ENCODE assay signal across 15 cellular contexts in genomic region chr10:121570316-121570715, GRCh38. TPM values are rescaled to one million over a fixed set of nuclear protein-coding genes. Genes with fewer than 3 reads are reported as not detected.
DNase-seq lines count a peak whose midpoint lies in the region; ATAC-seq, FAIRE-seq and TF ChIP-seq lines count a peak whose summit lies in the region.
"Had no signal": no experiment of that assay in that cellular context is flagged by ENCODE, and none has a peak within 500 bp of the region (broad histone marks: within the 10 kb centered on the region; RNA-seq: fewer than 3 reads in every experiment).

No MANE protein-coding gene starts in this region.

- no peak overlapping the region for H3K23ac ChIP-seq in trophoblast cell (ENCODE audit: low read length)

- H3K79me2 ChIP-seq in GM23338 (replicated peaks; ENCODE audit: insufficient read depth) (peaks cover 100% of the 10 kb centered on the region), HepG2 (ENCODE audit: insufficient read depth, low read length) (no peaks in the 10 kb centered on the region), trophoblast cell (ENCODE audit: control insufficient read depth, insufficient read depth, low read length, poor library complexity) (peaks cover 9% of the 10 kb centered on the region)

- H3K4me2 ChIP-seq in GM23338 (peak overlapping the region; percentile 53), HepG2 (ENCODE audit: low read depth, low read length) (peak overlapping the region; percentile 10), trophoblast cell (ENCODE audit: low read length) (no peak overlapping the region)

- peak overlapping the region; percentile 55 for H2AK5ac ChIP-seq in trophoblast cell (ENCODE audit: low read length)

- FAIRE-seq in HepG2 (lab: Jason Lieb, UNC): no peak

- ATAC-seq in GM23338: peak; percentile 6; the same call in 1 of the 3 replicates
- ATAC-seq in HepG2: peak; percentile 80
- ATAC-seq in HG03520 (IDR thresholded peaks at IDR 0.05; ENCODE audit: unreplicated experiment): no peak
- ATAC-seq: SK-N-SH treated with all-trans-retinoic acid at 6 μM for 48 hours had no signal

- peaks cover 83% of the 10 kb centered on the region for H3K4me1 Mint-ChIP-seq in GM23338
- H3K4me1 Mint-ChIP-seq: CD4-positive, CD25-positive, alpha-beta regulatory T cell had no signal

- peaks cover 16% of the 10 kb centered on the region for H3K36me3 Mint-ChIP-seq in GM23338 (ENCODE audit: low read depth)
- H3K36me3 Mint-ChIP-seq: CD4-positive, CD25-positive, alpha-beta regulatory T cell had no signal

- H4K91ac ChIP-seq in trophoblast cell (ENCODE audit: low read depth, low read length): no peak overlapping the region

- H3K4me3 ChIP-seq in GM23338: no peak overlapping the region
- H3K4me3 ChIP-seq in HepG2 (replicated peaks in 1 of 3; ENCODE audit: insufficient read depth in 1 of 3, low read depth in 2 of 3, low read length in 3 of 3): no peak overlapping the region
- no peak overlapping the region for H3K4me3 ChIP-seq in trophoblast cell (ENCODE audit: low read depth, low read length)
- no peak overlapping the region for H3K4me3 ChIP-seq in colonic mucosa

- intact Hi-C loops in HepG2 (cut with micrococcal nuclease; ENCODE audit: unreplicated experiment): no loop called here
- intact Hi-C loops in colonic mucosa (cut with DNase I): no loop called here

- no peak for TF ChIP-seq RAD21 in HepG2 (CRISPR knock-in tag; IDR thresholded peaks at IDR 0.05)

- BruUV-seq in HepG2 (replicated peaks; lab: Mats Ljungman, UMichigan): no TSS peak

- DNase-seq in GM23338 (ENCODE audit: low spot score) (no peak), caudate nucleus (lab: John Stamatoyannopoulos, UW) (no peak), HepG2 (ENCODE audit: low spot score) (peak; percentile 13), trophoblast cell (no peak), NCI-H226 (no peak), colonic mucosa (no peak)
- DNase-seq in stimulated activated naive CD4-positive, alpha-beta T cell treated with Interleukin-2 at 50 U/mL for 16 hours (lab: John Stamatoyannopoulos, UW): no peak
- DNase-seq: CD4-positive, CD25-positive, alpha-beta regulatory T cell; NCI-H1930; NCI-H446 treated with DMSO at 0.1 percent for 48 hours; NK-92 treated with Interleukin-12 subunit alpha and Interleukin-12 subunit beta, amount 100 ng/mL, for 24 hours; SHP77 treated with DMSO at 0.1 percent for 48 hours had no signal

- peak overlapping the region; percentile 63; the same call in 1 of the 2 replicates for H3K27ac ChIP-seq in GM23338 (ENCODE audit: low read depth)
- peak overlapping the region; percentile 60 for H3K27ac ChIP-seq in caudate nucleus (ENCODE audit: low read depth, low read length)
- no peak overlapping the region for H3K27ac ChIP-seq in HepG2 (ENCODE audit: extremely low read length, insufficient read depth, low read length)
- H3K27ac ChIP-seq in trophoblast cell (ENCODE audit: low read depth, low read length): no peak overlapping the region
- no peak overlapping the region for H3K27ac ChIP-seq in colonic mucosa

- CTCF ChIA-PET in HepG2 (lab: Yijun Ruan, JAX; ENCODE audit: low intra/inter-chr PET ratio, low total read pairs): no interaction called here

- no peak overlapping the region for H2BK12ac ChIP-seq in trophoblast cell (ENCODE audit: low read length)

- H3K27ac Mint-ChIP-seq in GM23338: no peak overlapping the region; the same call in 1 of the 2 replicates
- H3K27ac Mint-ChIP-seq: CD4-positive, CD25-positive, alpha-beta regulatory T cell had no signal

- TF ChIP-seq CTCF in GM23338 (conservative IDR thresholded peaks at IDR 0.05; ENCODE audit: low read depth in 2 of 2) (no peak), HepG2 (CRISPR knock-in tag; IDR thresholded peaks at IDR 0.05) (no peak), colonic mucosa (IDR thresholded peaks at IDR 0.05) (no peak)

- 31% methylated on average over 3 of the region's 5 CpGs for WGBS in HepG2 (ENCODE audit: low lambda C conversion rate)
- WGBS in trophoblast cell (ENCODE audit: extremely low coverage, insufficient coverage, insufficient read length): no CpG with 5 or more reads among the region's 5 CpGs

- H4K20me1 ChIP-seq in GM23338 (replicated peaks; ENCODE audit: insufficient read depth): peaks cover 85% of the 10 kb centered on the region
- no peaks in the 10 kb centered on the region for H4K20me1 ChIP-seq in HepG2 (ENCODE audit: insufficient read depth, low read length)

- no peak for TF ChIP-seq POLR2A in HepG2 (IDR thresholded peaks at IDR 0.05; ENCODE audit: insufficient read depth in 1 of 2, low read depth in 2 of 2, low read length in 2 of 2)

- peak overlapping the region; percentile 23; the same call in 1 of the 3 replicates for H3K4me3 Mint-ChIP-seq in GM23338
- H3K4me3 Mint-ChIP-seq: CD4-positive, CD25-positive, alpha-beta regulatory T cell had no signal

- H2BK120ac ChIP-seq in trophoblast cell (ENCODE audit: insufficient read depth, low read length, poor library complexity): no peak overlapping the region

- in situ Hi-C loops in HepG2 (cut with HindIII; ENCODE audit: extremely low pct_ligation_motif_present, low pct_unique_long_range_greater_than_20kb): no loop called here

- no peak overlapping the region for H2BK5ac ChIP-seq in trophoblast cell (ENCODE audit: low read depth, low read length, poor library complexity)

- H3K9me3 Mint-ChIP-seq in GM23338: no peaks in the 10 kb centered on the region

- no peak overlapping the region for H2AFZ ChIP-seq in GM23338
- no peak overlapping the region for H2AFZ ChIP-seq in HepG2 (ENCODE audit: low read length)
- no peak overlapping the region for H2AFZ ChIP-seq in trophoblast cell (ENCODE audit: insufficient read depth, low read length, poor library complexity)

- peak overlapping the region; percentile 91 for H3K4ac ChIP-seq in trophoblast cell (ENCODE audit: low read depth, low read length)

- no peaks in the 10 kb centered on the region for H3K27me3 Mint-ChIP-seq in GM23338 (ENCODE audit: insufficient read depth, low read depth, poor library complexity)
- H3K27me3 Mint-ChIP-seq: CD4-positive, CD25-positive, alpha-beta regulatory T cell had no signal

- TF ChIP-seq EP300 in HepG2 (IDR thresholded peaks at IDR 0.05; ENCODE audit: low read depth in 2 of 2, low read length in 2 of 2) (no peak), HepG2 (CRISPR knock-in tag; IDR thresholded peaks at IDR 0.05; ENCODE audit: borderline replicate concordance) (no peak)

- peaks cover 85% of the 10 kb centered on the region for H3K4me1 ChIP-seq in GM23338 (ENCODE audit: insufficient read depth)
- H3K4me1 ChIP-seq in HepG2 (ENCODE audit: insufficient read depth, low read length): peaks cover 35% of the 10 kb centered on the region
- H3K4me1 ChIP-seq in trophoblast cell (ENCODE audit: control insufficient read depth in 1 of 2, insufficient read depth in 2 of 2, low read length in 2 of 2): peaks cover 15 to 23% of the 10 kb centered on the region in 2 experiments
- no peaks in the 10 kb centered on the region for H3K4me1 ChIP-seq in colonic mucosa

- H3K14ac ChIP-seq in trophoblast cell (ENCODE audit: low read length): peak overlapping the region; percentile 28

- no peaks in the 10 kb centered on the region for H3K27me3 ChIP-seq in GM23338 (ENCODE audit: insufficient read depth)
- H3K27me3 ChIP-seq in HepG2 (ENCODE audit: control insufficient read depth in 1 of 2, insufficient read depth in 2 of 2, low read length in 2 of 2): no peaks in the 10 kb centered on the region
- no peaks in the 10 kb centered on the region for H3K27me3 ChIP-seq in trophoblast cell (ENCODE audit: insufficient read depth, low read length)
- H3K27me3 ChIP-seq in colonic mucosa: no peaks in the 10 kb centered on the region

- H3K9ac ChIP-seq in HepG2 (ENCODE audit: insufficient read depth, low read depth, low read length): no peak overlapping the region
- H3K9ac ChIP-seq in trophoblast cell (ENCODE audit: low read length): no peak overlapping the region
- H3K9ac ChIP-seq in colonic mucosa (ENCODE audit: low read depth in 2 of 2, low read length in 2 of 2): no peak overlapping the region

- H3F3A ChIP-seq in GM23338 (replicated peaks; ENCODE audit: low read depth): no peaks in the 10 kb centered on the region

- peak overlapping the region; percentile 63 for H4K8ac ChIP-seq in trophoblast cell (ENCODE audit: low read depth, low read length)

- H3K79me1 ChIP-seq in trophoblast cell (ENCODE audit: low read length): peaks cover 5% of the 10 kb centered on the region

- no peaks in the 10 kb centered on the region for H3K9me3 ChIP-seq in HepG2 (ENCODE audit: low read length)
- H3K9me3 ChIP-seq in trophoblast cell (ENCODE audit: insufficient read depth, low read depth, low read length): peaks cover 3% of the 10 kb centered on the region
- H3K9me3 ChIP-seq in colonic mucosa: no peaks in the 10 kb centered on the region

- peak overlapping the region; percentile 88 for H3K18ac ChIP-seq in trophoblast cell (ENCODE audit: low read length)

- no peak overlapping the region for H4K12ac ChIP-seq in trophoblast cell (ENCODE audit: low read depth, low read length)

- H3K36me3 ChIP-seq in GM23338 (ENCODE audit: insufficient read depth) (no peaks in the 10 kb centered on the region), HepG2 (replicated peaks in 1 of 2; ENCODE audit: control insufficient read depth in 1 of 2, insufficient read depth in 2 of 2, low read length in 2 of 2) (no peaks in the 10 kb centered on the region), trophoblast cell (ENCODE audit: control insufficient read depth in 1 of 2, insufficient read depth in 2 of 2, low read length in 2 of 2) (peaks cover 0 to 3% of the 10 kb centered on the region in 2 experiments), colonic mucosa (no peaks in the 10 kb centered on the region)

- H3K9me2 ChIP-seq in GM23338 (ENCODE audit: insufficient read depth): no peaks in the 10 kb centered on the region

- POLR2A ChIA-PET in HepG2 (lab: Yijun Ruan, JAX): no interaction called here

RNA-seq across cellular contexts. Expression of gene FGFR2, which starts 27.9 kb away (rescaled TPM):
- 82.5 and 106 TPM in 2 replicates for total RNA-seq in GM23338 (2014; rRNA removed; shearing (Covaris generic))
- polyA plus RNA-seq in GM23338 (2016; fragmentation: Nextera tagmentation; extraction: Ambion mirVana) (31.1 and 32.3 TPM in 2 replicates), HepG2 (2011; rRNA removed) (1.2 and 1.6 TPM in 2 replicates)
- total RNA-seq in HepG2 (2016; rRNA removed; fragmentation: Illumina TruSeq; extraction: Trizol) (1.4 and 2.6 TPM in 2 replicates), colonic mucosa (10 to 100 TPM; 25.6 to 40.9 TPM)
- total RNA-seq in HepG2 (2016; cell fraction: cytosol; rRNA removed; fragmentation: Illumina TruSeq; extraction: Trizol; ENCODE audit: low read depth): 1.8 and 2.8 TPM in 2 replicates
- total RNA-seq in HepG2 (2016; cell fraction: insoluble cytoplasmic fraction; rRNA removed; fragmentation: Illumina TruSeq; extraction: Trizol): 1.8 and 2.2 TPM in 2 replicates
- 1.2 and 1.7 TPM in 2 replicates for total RNA-seq in HepG2 (2016; cell fraction: membrane; rRNA removed; fragmentation: Illumina TruSeq; extraction: Trizol)
- 3.3 and 4.2 TPM in 2 replicates for total RNA-seq in HepG2 (2016; cell fraction: nucleus; rRNA removed; fragmentation: Illumina TruSeq; extraction: Trizol)
- 0.82 and 1.0 TPM in 2 replicates for polyA plus RNA-seq in HepG2 (2011; cell fraction: cytosol; rRNA removed)
- 2.9 and 4.4 TPM in 2 replicates for polyA plus RNA-seq in HepG2 (2011; cell fraction: nucleus; rRNA removed)
- 0.41 and 1.3 TPM in 2 replicates for polyA plus RNA-seq in HepG2 (2012)
- polyA plus RNA-seq in HepG2 (2016; cell fraction: cytosol; fragmentation: Illumina TruSeq; extraction: Trizol; ENCODE audit: low read depth): 0.15 and 0.22 TPM in 2 replicates
- 1.6 and 1.9 TPM in 2 replicates for polyA plus RNA-seq in HepG2 (2016; cell fraction: insoluble cytoplasmic fraction; fragmentation: Illumina TruSeq; extraction: Trizol; ENCODE audit: low read depth)
- 0.44 and 0.58 TPM in 2 replicates for polyA plus RNA-seq in HepG2 (2016; cell fraction: membrane; fragmentation: Illumina TruSeq; extraction: Trizol; ENCODE audit: low read depth)
- 9.1 and 11.3 TPM in 2 replicates for polyA plus RNA-seq in HepG2 (2016; cell fraction: nucleus; fragmentation: Illumina TruSeq; extraction: Trizol; ENCODE audit: insufficient read depth, low read depth)
- polyA minus RNA-seq in HepG2 (2011; rRNA and poly(A)+ RNA removed; ENCODE audit: low replicate concordance): 0.12 and 1.0 TPM in 2 replicates
- 0.70 and 0.89 TPM in 2 replicates for polyA minus RNA-seq in HepG2 (2011; cell fraction: cytosol; rRNA and poly(A)+ RNA removed)
- 1.7 and 2.3 TPM in 2 replicates for polyA minus RNA-seq in HepG2 (2011; cell fraction: nucleus; rRNA and poly(A)+ RNA removed)
- polyA plus RNA-seq in trophoblast cell (2013): 21.4 and 23.8 TPM in 2 replicates
- total RNA-seq: OCI-LY7 had no signal

Comparison
In these comparisons a context has a peak if more than half of its experiments do, and no peak if none do; other contexts are left out.
1. H3K27ac ChIP-seq: peak in GM23338 (single experiment) and caudate nucleus (single experiment); none in HepG2 (single experiment), trophoblast cell (single experiment) and colonic mucosa (single experiment).